ENCODE assay signal across 22 cellular contexts in genomic region chr11:30735946-30736345, GRCh38.
"Had no signal": no experiment of that assay in that cellular context is flagged by ENCODE, and none has a peak within 500 bp of the region (broad histone marks: within the 10 kb centered on the region; RNA-seq: fewer than 3 reads in every experiment).

No MANE protein-coding gene starts in this region.

- FAIRE-seq: bronchial epithelial cell, pancreas had no signal

- H3K36me3 ChIP-seq: heart left ventricle, left lung, pancreas, stomach, suprapubic skin, transverse colon, uterus had no signal

- H3K4me1 ChIP-seq: heart left ventricle, left lung, pancreas, stomach, uterus had no signal

- DNase-seq: activated CD4-positive, alpha-beta memory T cell treated with anti-CD3 and anti-CD28 coated beads, Interleukin-2, amount 10 ng/mL, durations not matched to agents 7 days and 5 days; activated CD4-positive, alpha-beta T cell treated with anti-CD3 and anti-CD28 coated beads, Interleukin-2, amount 10 ng/mL, durations not matched to agents 24 days and 14 days; activated effector memory CD4-positive, alpha-beta T cell treated with Interleukin-2 at 50 U/mL for 16 hours; activated naive CD4-positive, alpha-beta T cell treated with anti-CD3 and anti-CD28 coated beads, Interleukin-2, amount 10 ng/mL, durations not matched to agents 7 days and 5 days; activated T-cell treated with anti-CD3 and anti-CD28 coated beads, Interleukin-2, amount 50 U/mL, for 72 hours; amygdala; cerebellar nuclear complex; cortex of kidney; heart left ventricle; left lung; pancreas; psoas muscle; right cardiac atrium; stimulated activated CD4-positive, alpha-beta T cell treated with anti-CD3 and anti-CD28 coated beads, Interleukin-1b, Interleukin-23, amount 100 ng/mL, for 48 hours; stomach; T-helper 17 cell; transverse colon; uterus had no signal

- H3K4me3 ChIP-seq: heart left ventricle, left lung, pancreas, psoas muscle, skin epidermis, stomach, suprapubic skin, transverse colon, uterus had no signal

- H3K27ac ChIP-seq: epithelial cell of prostate, heart left ventricle, left lung, pancreas, psoas muscle, skin epidermis, stomach, suprapubic skin, transverse colon, uterus had no signal

- ATAC-seq: activated T-cell treated with anti-CD3 and anti-CD28 coated beads, Interleukin-2, amount 50 U/mL, for 72 hours; heart left ventricle; left lung; pancreas; psoas muscle; right cardiac atrium; T-helper 17 cell had no signal

- H3K9me3 ChIP-seq: heart left ventricle, left lung, pancreas, psoas muscle, stomach, suprapubic skin, transverse colon, uterus had no signal

- H3K27me3 ChIP-seq: heart left ventricle, left lung, pancreas, stomach, suprapubic skin, transverse colon, uterus had no signal
